In the genomic region with DNA sequence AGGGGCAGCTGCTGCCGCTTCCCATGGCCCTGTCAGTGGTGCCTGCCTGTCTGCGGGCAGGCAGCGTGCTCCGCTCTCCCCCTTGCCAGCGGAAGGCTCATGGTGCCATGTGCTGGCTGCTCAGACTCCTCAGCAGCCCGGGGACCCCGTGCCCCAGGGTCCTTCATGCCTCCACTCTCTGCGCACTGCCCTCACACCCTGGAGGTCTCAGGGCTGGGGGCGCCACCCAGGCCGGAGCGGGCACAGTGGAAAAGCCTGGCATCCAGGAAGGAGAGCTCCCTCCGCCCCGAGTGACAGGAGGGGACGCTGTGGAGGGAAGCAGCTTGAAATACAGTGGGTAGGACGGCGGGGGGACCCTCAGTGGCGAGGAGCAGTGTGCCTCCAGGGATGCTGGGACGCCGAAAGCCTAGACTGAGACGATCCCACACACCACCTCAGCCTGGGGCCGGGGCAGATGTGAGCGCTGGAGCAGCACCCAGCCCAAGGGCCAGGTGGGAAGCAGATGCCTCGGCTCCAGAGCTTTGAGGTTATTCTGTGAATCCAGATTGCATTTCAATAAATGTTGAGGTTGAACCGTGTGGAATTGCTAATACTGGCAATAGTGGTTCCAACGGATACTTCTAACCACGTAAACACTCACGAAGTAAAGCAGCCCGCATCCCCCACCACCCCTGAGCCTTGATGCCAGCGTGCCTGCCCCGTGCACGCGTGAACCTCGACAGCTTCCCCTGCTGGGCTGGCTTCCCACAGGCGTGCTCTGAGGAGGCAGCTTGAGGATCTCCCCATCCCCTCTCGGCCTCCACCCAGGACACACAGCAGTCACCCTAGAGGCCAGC, we compare ENCODE assay signal across 25 cellular contexts. TPM values are rescaled to one million over a fixed set of nuclear protein-coding genes. Genes with fewer than 3 reads are reported as not detected.
DNase-seq lines count a peak whose midpoint lies in the region; ATAC-seq and TF ChIP-seq lines count a peak whose summit lies in the region.
"Had no signal": no experiment of that assay in that cellular context is flagged by ENCODE, and none has a peak within 500 bp of the region (broad histone marks: within the 10 kb centered on the region; RNA-seq: fewer than 3 reads in every experiment).

No MANE protein-coding gene starts in this region.

- intact Hi-C loops in left ventricle myocardium inferior (cut with micrococcal nuclease) = no loop called here

- H3K9me3 ChIP-seq in BLaER1 treated with 17β-estradiol and CSF1 and Interleukin-3, amounts not matched to agents 10 nM and 100 nM (replicated peaks in 1 of 11) = no peaks in the 10 kb centered on the region
- no peaks in the 10 kb centered on the region for H3K9me3 ChIP-seq in WERI-Rb-1 (ENCODE audit: severe bottlenecking)
- no peaks in the 10 kb centered on the region for H3K9me3 ChIP-seq in left ventricle myocardium inferior (replicated peaks)
- H3K9me3 ChIP-seq: MG63, spleen, transverse colon had no signal

- peak overlapping the region in 9 of 11 experiments; percentile 87 to 98 (median 92); a peak in 17 of 22 replicates for H3K4me2 ChIP-seq in BLaER1 treated with 17β-estradiol and CSF1 and Interleukin-3, amounts not matched to agents 10 nM and 100 nM

- DNase-seq in NCI-H524 (lab: John Stamatoyannopoulos, UW) (peak; percentile 35 to 79), NCI-H524 treated with DMSO at 0.1 percent for 48 hours (lab: John Stamatoyannopoulos, UW) (no peak), WERI-Rb-1 (no peak), left ventricle myocardium inferior (no peak)
- DNase-seq: activated B cell treated with CpG ODN at 0.5 μM for 24 hours; DMS79; endodermal cell; kidney glomerular epithelial cell; MG63; naive B cell; NCI-H1417 treated with DMSO at 0.1 percent for 48 hours; NCI-H526 treated with DMSO at 0.1 percent for 48 hours; spleen; stimulated activated CD4-positive, alpha-beta T cell treated with anti-CD3 and anti-CD28 coated beads, Interleukin-4, amount 100 ng/mL, for 24 hours; T1000; transverse colon had no signal

- H3K9ac ChIP-seq in BLaER1 treated with 17β-estradiol and CSF1 and Interleukin-3, amounts not matched to agents 10 nM and 100 nM = no peak overlapping the region

- no peak for ATAC-seq in HG02678 (IDR thresholded peaks at IDR 0.05; ENCODE audit: unreplicated experiment)
- no peak for ATAC-seq in HG02981 (IDR thresholded peaks at IDR 0.05; ENCODE audit: unreplicated experiment)
- no peak for ATAC-seq in HG03139 (IDR thresholded peaks at IDR 0.05; ENCODE audit: unreplicated experiment)
- ATAC-seq: K562 had no signal

- H3K4me3 ChIP-seq in BLaER1 treated with 17β-estradiol and CSF1 and Interleukin-3, amounts not matched to agents 10 nM and 100 nM = no peak overlapping the region; a peak in 1 of 20 replicates
- H3K4me3 ChIP-seq in WERI-Rb-1 (ENCODE audit: low read depth, low read length) (no peak overlapping the region), left ventricle myocardium inferior (peak overlapping the region; percentile 83)
- H3K4me3 ChIP-seq: K562, MG63, spleen, transverse colon had no signal

- no peak overlapping the region for H3K27ac ChIP-seq in BLaER1 treated with 17β-estradiol and CSF1 and Interleukin-3, amounts not matched to agents 10 nM and 100 nM
- peak overlapping the region; percentile 94 for H3K27ac ChIP-seq in WERI-Rb-1
- peak overlapping the region; percentile 98 for H3K27ac ChIP-seq in left ventricle myocardium inferior (replicated peaks)
- H3K27ac ChIP-seq: 22Rv1, spleen, transverse colon had no signal

- no peak for TF ChIP-seq CTCF in WERI-Rb-1 (IDR thresholded peaks at IDR 0.05; ENCODE audit: low read depth, low read length)
- no peak for TF ChIP-seq CTCF in left ventricle myocardium inferior (IDR thresholded peaks at IDR 0.05; ENCODE audit: borderline replicate concordance)

- peaks cover 53 to 100% (median 100%) of the 10 kb centered on the region in 10 experiments for H3K4me1 ChIP-seq in BLaER1 treated with 17β-estradiol and CSF1 and Interleukin-3, amounts not matched to agents 10 nM and 100 nM
- H3K4me1 ChIP-seq in left ventricle myocardium inferior = peaks cover 100% of the 10 kb centered on the region

- H3K27me3 ChIP-seq in BLaER1 treated with 17β-estradiol and CSF1 and Interleukin-3, amounts not matched to agents 10 nM and 100 nM = peaks cover 62 to 81% (median 76%) of the 10 kb centered on the region in 11 experiments
- H3K27me3 ChIP-seq in WERI-Rb-1 (ENCODE audit: insufficient read depth, low read depth, severe bottlenecking) (no peaks in the 10 kb centered on the region), left ventricle myocardium inferior (ENCODE audit: low read depth) (no peaks in the 10 kb centered on the region)
- H3K27me3 ChIP-seq: MG63, transverse colon had no signal

- H3K36me3 ChIP-seq in BLaER1 treated with 17β-estradiol and CSF1 and Interleukin-3, amounts not matched to agents 10 nM and 100 nM = no peaks in the 10 kb centered on the region
- no peaks in the 10 kb centered on the region; the same call in 1 of the 2 replicates for H3K36me3 ChIP-seq in WERI-Rb-1
- peaks cover 74% of the 10 kb centered on the region for H3K36me3 ChIP-seq in left ventricle myocardium inferior
- H3K36me3 ChIP-seq: transverse colon had no signal

- peaks cover 0 to 84% (median 82%) of the 10 kb centered on the region in 11 experiments; a peak in 20 of 22 replicates for H4K20me1 ChIP-seq in BLaER1 treated with 17β-estradiol and CSF1 and Interleukin-3, amounts not matched to agents 10 nM and 100 nM

RNA-seq across cellular contexts. Expression of gene TMEM204, which starts 6.5 kb away (rescaled TPM):
- 27.1 TPM for total RNA-seq in left ventricle myocardium inferior
- total RNA-seq: endodermal cell, RPMI7951 had no signal

RNA-seq across cellular contexts. Expression of gene TELO2, which starts 46.8 kb away (rescaled TPM):
- total RNA-seq in left ventricle myocardium inferior = 17.7 TPM

RNA-seq across cellular contexts. Expression of gene PTX4, which starts 51.2 kb away (rescaled TPM):
- total RNA-seq in left ventricle myocardium inferior = not detected
- total RNA-seq: activated B cell treated with CpG ODN at 0.5 μM for 24 hours, endodermal cell, fibroblast of lung, osteoblast, RPMI7951, transverse colon had no signal

Comparison
In these comparisons a context has a peak if more than half of its experiments do, and no peak if none do; other contexts are left out.
1. DNase-seq: peak in NCI-H524 (2 of 2); none in NCI-H524 treated with DMSO at 0.1 percent for 48 hours (single experiment), WERI-Rb-1 (single experiment) and left ventricle myocardium inferior (single experiment).
2. H3K27ac ChIP-seq: peak in WERI-Rb-1 (single experiment) and left ventricle myocardium inferior (single experiment); none in BLaER1 treated with 17β-estradiol and CSF1 and Interleukin-3, amounts not matched to agents 10 nM and 100 nM (0 of 11).